12 cellular contexts compared by ENCODE assay signal in genomic region chr19:6475321-6476108, GRCh38. TPM values are rescaled to one million over a fixed set of nuclear protein-coding genes. Genes with fewer than 3 reads are reported as not detected.
DNase-seq lines count a peak whose midpoint lies in the region; FAIRE-seq and TF ChIP-seq lines count a peak whose summit lies in the region.
"Had no signal": no experiment of that assay in that cellular context is flagged by ENCODE, and none has a peak within 500 bp of the region (broad histone marks: within the 10 kb centered on the region; RNA-seq: fewer than 3 reads in every experiment).

No MANE protein-coding gene starts in this region.

- WGBS in small intestine, 3 donors = 21 to 35% (median 22%) methylated on average over 52 of the region's 52 CpGs

- peak overlapping the region; percentile 17 for H3K4me3 ChIP-seq in kidney epithelial cell (ENCODE audit: low read depth, low read length)
- peak overlapping the region in 1 of 2 donors; percentile 27 for H3K4me3 ChIP-seq in small intestine (ENCODE audit: low read depth in 1 of 2, low read length in 2 of 2)

- H3K4me1 ChIP-seq in small intestine (ENCODE audit: control insufficient read depth in 2 of 2, insufficient read depth in 1 of 2, low read depth in 1 of 2, low read length in 1 of 2) = no peaks in the 10 kb centered on the region

- peaks cover 6% of the 10 kb centered on the region for H3K4me1 Mint-ChIP-seq in chondrocyte (ENCODE audit: low read depth)

- H3K27me3 Mint-ChIP-seq in chondrocyte (ENCODE audit: low read depth) = peaks cover 17% of the 10 kb centered on the region

- H3K27ac Mint-ChIP-seq in chondrocyte (ENCODE audit: unreplicated experiment) = no peak overlapping the region

- no peak overlapping the region for H3K27ac ChIP-seq in small intestine (ENCODE audit: low read depth in 1 of 2, low read length in 1 of 2)
- H3K27ac ChIP-seq: epithelial cell of prostate had no signal

- H3K4me3 Mint-ChIP-seq in chondrocyte (ENCODE audit: unreplicated experiment) = peak overlapping the region; percentile 59
- H3K4me3 Mint-ChIP-seq: activated T-cell treated with anti-CD3 and anti-CD28 coated beads, Interleukin-2, amount 50 U/mL, for 4 hours; immature natural killer cell had no signal

- no peaks in the 10 kb centered on the region for H3K36me3 Mint-ChIP-seq in chondrocyte (ENCODE audit: low read depth)

- H3K9me3 Mint-ChIP-seq in chondrocyte (ENCODE audit: low read depth) = no peaks in the 10 kb centered on the region
- H3K9me3 Mint-ChIP-seq: activated T-cell treated with anti-CD3 and anti-CD28 coated beads, Interleukin-2, amount 50 U/mL, for 4 hours; immature natural killer cell had no signal

- TF ChIP-seq CTCF in chondrocyte (IDR thresholded peaks at IDR 0.05) = no peak
- no peak for TF ChIP-seq CTCF in kidney epithelial cell (IDR thresholded peaks at IDR 0.05; ENCODE audit: insufficient read depth, low read length, poor library complexity, severe bottlenecking)

- no peaks in the 10 kb centered on the region for H3K9me3 ChIP-seq in small intestine (ENCODE audit: control insufficient read depth, low read depth)

- no peak for FAIRE-seq in small intestine (lab: Jason Lieb, UNC)

- peak; percentile 6 for DNase-seq in NCI-H146 treated with DMSO at 0.1 percent for 48 hours (lab: John Stamatoyannopoulos, UW; ENCODE audit: unreplicated experiment)
- no peak for DNase-seq in chondrocyte (ENCODE audit: low spot score)
- DNase-seq in kidney epithelial cell (ENCODE audit: low read depth) = no peak
- DNase-seq in small intestine = peak; percentile 48
- DNase-seq in GM19238 (ENCODE audit: insufficient read length, low spot score) = no peak
- no peak for DNase-seq in NK-92 treated with Interleukin-12 subunit alpha and Interleukin-12 subunit beta, amount 100 ng/mL, for 24 hours (lab: John Stamatoyannopoulos, UW)
- DNase-seq in T-helper 2 cell = no peak

- peaks cover 10% of the 10 kb centered on the region for H3K27me3 ChIP-seq in kidney epithelial cell (ENCODE audit: control insufficient read depth, insufficient read depth, low read length)
- no peaks in the 10 kb centered on the region for H3K27me3 ChIP-seq in small intestine (ENCODE audit: control insufficient read depth in 2 of 2, insufficient read depth in 2 of 2, low read length in 2 of 2)

- H3K36me3 ChIP-seq in kidney epithelial cell (ENCODE audit: control insufficient read depth, insufficient read depth, low read length) (no peaks in the 10 kb centered on the region), small intestine (ENCODE audit: control insufficient read depth in 2 of 2, insufficient read depth in 2 of 2, low read length in 2 of 2) (no peaks in the 10 kb centered on the region)

RNA-seq across cellular contexts. Expression of gene DENND1C, which starts 6.1 kb away (rescaled TPM):
- not detected in 3 replicates for total RNA-seq in chondrocyte
- total RNA-seq in kidney epithelial cell = 1.6 and 4.6 TPM in 2 replicates
- polyA plus RNA-seq in small intestine = 10 to 100 TPM in 1 of 3 donors, 1 to 10 TPM in 2; 4.0 to 11.2 (median 8.1) TPM
- total RNA-seq: Calu3, occipital lobe had no signal

RNA-seq across cellular contexts. Expression of gene CRB3, which starts 11.4 kb away (rescaled TPM):
- 0.32 TPM in 1 of 3 replicates, not detected in the others for total RNA-seq in chondrocyte
- 84.5 and 87.8 TPM in 2 replicates for total RNA-seq in kidney epithelial cell
- 100 to 1,000 TPM in 2 of 3 donors, 10 to 100 TPM in 1; 75.7 to 120 (median 114) TPM for polyA plus RNA-seq in small intestine
- total RNA-seq: occipital lobe had no signal

RNA-seq across cellular contexts. Expression of gene SLC25A23, which starts 15.9 kb away (rescaled TPM):
- 47.8 to 51.7 TPM (median 49.4 TPM) in 3 replicates for total RNA-seq in chondrocyte
- total RNA-seq in kidney epithelial cell = 68.6 and 87.7 TPM in 2 replicates
- 10 to 100 TPM; 24.1 to 87.0 (median 72.1) TPM for polyA plus RNA-seq in small intestine

RNA-seq across cellular contexts. Expression of gene TUBB4A, which starts 26.6 kb away (rescaled TPM):
- total RNA-seq in chondrocyte = 0.26 to 0.99 TPM (median 0.70 TPM) in 3 replicates
- 1.3 and 4.0 TPM in 2 replicates for total RNA-seq in kidney epithelial cell
- polyA plus RNA-seq in small intestine = 1 to 10 TPM in 2 of 3 donors, not detected in 1; 1.1 to 5.8 TPM

RNA-seq across cellular contexts. Expression of gene SLC25A41, which starts 42.0 kb away (rescaled TPM):
- total RNA-seq in chondrocyte = 0.20 TPM in 1 of 3 replicates, not detected in the others
- not detected in 2 replicates for total RNA-seq in kidney epithelial cell
- polyA plus RNA-seq in small intestine = 1 to 10 TPM in 1 of 3 donors, under 1 TPM in 2; 0.34 to 2.7 (median 0.54) TPM
- total RNA-seq: activated T-cell treated with anti-CD3 and anti-CD28 coated beads, Interleukin-2, amount 50 U/mL, for 4 hours had no signal
- polyA plus RNA-seq: immature natural killer cell had no signal

Comparison
In these comparisons a context has a peak if more than half of its experiments do, and no peak if none do; other contexts are left out.
1. DNase-seq: peak in NCI-H146 treated with DMSO at 0.1 percent for 48 hours (single experiment) and small intestine (single experiment); none in chondrocyte (single experiment), kidney epithelial cell (single experiment), GM19238 (single experiment), NK-92 treated with Interleukin-12 subunit alpha and Interleukin-12 subunit beta, amount 100 ng/mL, for 24 hours (single experiment) and T-helper 2 cell (0 of 5).
2. RNA of gene CRB3, which starts 11.4 kb away (total RNA-seq): 84.5 to 87.8 TPM in kidney epithelial cell; 0.32 TPM in chondrocyte; every median in the first group is over 10 times any median in the second.